Comparison of ENCODE assay signal across 25 cellular contexts in genomic region chr16:86910146-86910805, GRCh38.
"Had no signal": no experiment of that assay in that cellular context is flagged by ENCODE, and none has a peak within 500 bp of the region (broad histone marks: within the 10 kb centered on the region; RNA-seq: fewer than 3 reads in every experiment).

No MANE protein-coding gene starts in this region.

- H3K36me3 ChIP-seq: gastrocnemius medialis, heart left ventricle, pancreas, stomach, suprapubic skin, tibial nerve, vagina, WERI-Rb-1 had no signal

- H3K4me3 ChIP-seq: gastrocnemius medialis, heart left ventricle, lung, pancreas, stomach, suprapubic skin, tibial nerve, vagina had no signal

- H3K27me3 Mint-ChIP-seq: stimulated activated memory B cell treated with anti-CD40 and anti-IgM and Interleukin-4, amounts not matched to agents 10 μg/mL and 1 μg/mL and 100 μg/mL, for 72 hours had no signal

- H3K4me3 Mint-ChIP-seq: activated T-cell treated with anti-CD3 and anti-CD28 coated beads, Interleukin-2, amount 50 U/mL, for 24 hours; activated T-helper 17 cell treated with anti-CD3 and anti-CD28 coated beads, Interleukin-2, amount 50 U/mL, for 72 hours; brain; natural killer cell treated with Interleukin-12 subunit alpha and Interleukin-12 subunit beta and Interleukin-15 and Interleukin-18, amount 100 ng/mL, for 72 hours; stimulated activated memory B cell treated with anti-CD40 and anti-IgM and Interleukin-4, amounts not matched to agents 10 μg/mL and 1 μg/mL and 100 μg/mL, for 72 hours had no signal

- H3K9me3 Mint-ChIP-seq: activated naive CD4-positive, alpha-beta T cell treated with anti-CD3 and anti-CD28 coated beads, Interleukin-2, amount 50 U/mL, for 72 hours; activated T-cell treated with anti-CD3 and anti-CD28 coated beads, Interleukin-2, amount 50 U/mL, for 24 hours; activated T-helper 17 cell treated with anti-CD3 and anti-CD28 coated beads, Interleukin-2, amount 50 U/mL, for 72 hours; brain; natural killer cell treated with Interleukin-12 subunit alpha and Interleukin-12 subunit beta and Interleukin-15 and Interleukin-18, amount 100 ng/mL, for 72 hours had no signal

- H3K9me3 ChIP-seq: gastrocnemius medialis, heart left ventricle, pancreas, stomach, suprapubic skin, tibial nerve, vagina had no signal

- H3K4me1 Mint-ChIP-seq: activated T-helper 17 cell treated with anti-CD3 and anti-CD28 coated beads, Interleukin-2, amount 50 U/mL, for 72 hours; stimulated activated memory B cell treated with anti-CD40 and anti-IgM and Interleukin-4, amounts not matched to agents 10 μg/mL and 1 μg/mL and 100 μg/mL, for 72 hours had no signal

- DNase-seq: activated CD4-positive, alpha-beta T cell treated with anti-CD3 and anti-CD28 coated beads, Interleukin-2, amount 50 U/mL, for 1 hour; activated CD4-positive, CD25-positive, alpha-beta regulatory T cell treated with anti-CD3 and anti-CD28 coated beads, Interleukin-2, amount 50 U/mL, for 72 hours; activated CD8-positive, alpha-beta memory T cell treated with anti-CD3 and anti-CD28 coated beads, Interleukin-2, amount 50 U/mL, for 4 hours; activated T-cell treated with anti-CD3 and anti-CD28 coated beads, Interleukin-2, amount 50 U/mL, for 24 hours; central memory CD4-positive, alpha-beta T cell; dermis blood vessel endothelial cell; effector CD8-positive, alpha-beta T cell; gastrocnemius medialis; heart left ventricle; right cardiac atrium; stimulated activated CD4-positive, alpha-beta T cell treated with anti-CD3 and anti-CD28 coated beads, Interleukin-2, amount 100 ng/mL, for 24 hours; stomach; T-helper 1 cell; WERI-Rb-1 had no signal

- ATAC-seq: activated naive CD4-positive, alpha-beta T cell treated with anti-CD3 and anti-CD28 coated beads, Interleukin-2, amount 50 U/mL, for 72 hours; activated T-helper 17 cell treated with anti-CD3 and anti-CD28 coated beads, Interleukin-2, amount 50 U/mL, for 72 hours; gastrocnemius medialis; heart left ventricle; left lobe of liver; natural killer cell treated with Interleukin-12 subunit alpha and Interleukin-12 subunit beta and Interleukin-15 and Interleukin-18, amount 100 ng/mL, for 72 hours; pancreas; right cardiac atrium; stimulated activated memory B cell treated with anti-CD40 and anti-IgM and Interleukin-4, amounts not matched to agents 10 μg/mL and 1 μg/mL and 100 μg/mL, for 72 hours had no signal

- H3K4me1 ChIP-seq: gastrocnemius medialis, pancreas, stomach, suprapubic skin, vagina had no signal

- H3K27me3 ChIP-seq: heart left ventricle, pancreas, vagina had no signal

- H3K36me3 Mint-ChIP-seq: activated naive CD4-positive, alpha-beta T cell treated with anti-CD3 and anti-CD28 coated beads, Interleukin-2, amount 50 U/mL, for 72 hours; brain; natural killer cell treated with Interleukin-12 subunit alpha and Interleukin-12 subunit beta and Interleukin-15 and Interleukin-18, amount 100 ng/mL, for 72 hours; stimulated activated memory B cell treated with anti-CD40 and anti-IgM and Interleukin-4, amounts not matched to agents 10 μg/mL and 1 μg/mL and 100 μg/mL, for 72 hours had no signal

- H3K27ac Mint-ChIP-seq: activated T-cell treated with anti-CD3 and anti-CD28 coated beads, Interleukin-2, amount 50 U/mL, for 24 hours; activated T-helper 17 cell treated with anti-CD3 and anti-CD28 coated beads, Interleukin-2, amount 50 U/mL, for 72 hours; brain; natural killer cell treated with Interleukin-12 subunit alpha and Interleukin-12 subunit beta and Interleukin-15 and Interleukin-18, amount 100 ng/mL, for 72 hours; stimulated activated memory B cell treated with anti-CD40 and anti-IgM and Interleukin-4, amounts not matched to agents 10 μg/mL and 1 μg/mL and 100 μg/mL, for 72 hours had no signal

- H3K27ac ChIP-seq: gastrocnemius medialis, heart left ventricle, pancreas, stomach, suprapubic skin, tibial nerve, vagina, WERI-Rb-1 had no signal
